ENCODE assay signal across 8 cellular contexts in the genomic region with DNA sequence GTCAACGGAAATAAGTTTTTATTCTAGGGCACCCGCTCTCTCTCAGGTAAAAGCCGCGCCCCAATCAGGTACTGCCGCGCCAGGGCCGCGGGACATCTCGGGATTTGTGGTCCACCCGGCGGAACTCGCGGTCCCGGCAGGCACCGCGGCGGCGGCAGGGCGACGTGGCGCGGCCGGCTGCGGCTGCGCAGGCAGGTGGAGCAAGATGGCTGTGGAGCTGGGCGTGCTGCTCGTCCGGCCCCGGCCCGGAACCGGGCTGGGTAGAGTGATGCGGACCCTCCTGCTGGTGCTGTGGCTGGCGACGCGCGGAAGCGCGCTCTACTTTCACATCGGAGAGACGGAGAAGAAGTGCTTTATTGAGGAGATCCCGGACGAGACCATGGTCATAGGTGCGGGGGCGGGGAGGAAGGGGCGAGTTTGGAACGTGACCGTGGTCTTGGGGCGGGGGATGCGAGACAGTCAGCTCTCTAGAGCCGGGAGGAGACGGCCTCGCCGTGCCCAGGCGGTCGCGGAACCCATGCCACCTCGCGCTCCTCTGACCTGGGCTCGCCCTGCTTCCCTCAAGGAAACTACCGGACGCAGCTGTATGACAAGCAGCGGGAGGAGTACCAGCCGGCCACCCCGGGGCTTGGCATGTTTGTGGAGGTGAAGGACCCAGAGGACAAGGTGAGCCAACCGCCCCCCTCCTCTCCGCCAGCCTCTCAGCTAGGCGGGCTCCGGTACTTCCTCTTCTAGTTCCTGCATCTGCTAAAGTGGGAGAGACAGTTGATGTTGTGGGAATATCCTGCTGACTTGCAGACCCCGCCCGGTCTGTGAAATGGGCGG. TPM values are rescaled to one million over a fixed set of nuclear protein-coding genes. Genes with fewer than 3 reads are reported as not detected.
DNase-seq lines count a peak whose midpoint lies in the region; ATAC-seq and TF ChIP-seq lines count a peak whose summit lies in the region.

TMED9 (plus strand) TSS at position 194 of the 825 bp plus-strand sequence; CDS start at position 206, 12 bp downstream.

- no peak for TF ChIP-seq CTCF in AG10803 (conservative IDR thresholded peaks at IDR 0.05; ENCODE audit: low read length)

- DNase-seq in AG10803 (ENCODE audit: low read depth) (peak; percentile 73), NCI-H460 (ENCODE audit: extremely low read depth, low read depth) (peak; percentile 76), cortex of kidney (lab: John Stamatoyannopoulos, UW) (peak; percentile 36), left kidney (ENCODE audit: low read depth, low spot score) (peak; percentile 95)
- peak; percentile 85 for DNase-seq in activated CD4-positive, alpha-beta T cell treated with anti-CD3 and anti-CD28 coated beads, Interleukin-2, amount 50 U/mL, for 1 hour
- DNase-seq in stimulated activated CD4-positive, alpha-beta T cell treated with anti-CD3 and anti-CD28 coated beads, Interleukin-1b, Interleukin-23, amount 100 ng/mL, for 48 hours: peak; percentile 89

- peak; percentile 66 for ATAC-seq in GM18873 (IDR thresholded peaks at IDR 0.05; ENCODE audit: low FRiP score, unreplicated experiment)
- peak; percentile 84 for ATAC-seq in HG03135 (IDR thresholded peaks at IDR 0.05; ENCODE audit: unreplicated experiment)

- H3K4me3 ChIP-seq in AG10803 (ENCODE audit: low read length): peak within 1 kb of the TSS; percentile 95

RNA-seq across cellular contexts. Expression of gene TMED9, which starts in this region (rescaled TPM):
- 47.5 and 57.0 TPM in 2 replicates for total RNA-seq in NCI-H460 (2014; rRNA removed; shearing (Covaris generic))
- 60.5 and 81.0 TPM in 2 replicates for polyA plus RNA-seq in NCI-H460 (2014; cell fraction: nucleus; rRNA removed)

Comparison
In these comparisons a context has a peak if more than half of its experiments do, and no peak if none do; other contexts are left out.
1. Peak in every context shown above with its lines: DNase-seq, ATAC-seq and H3K4me3 ChIP-seq.
2. DNase-seq: peak in every context shown above with its lines; median percentile 95 in left kidney; 89 in stimulated activated CD4-positive, alpha-beta T cell treated with anti-CD3 and anti-CD28 coated beads, Interleukin-1b, Interleukin-23, amount 100 ng/mL, for 48 hours; 85 in activated CD4-positive, alpha-beta T cell treated with anti-CD3 and anti-CD28 coated beads, Interleukin-2, amount 50 U/mL, for 1 hour; 76 in NCI-H460; 73 in AG10803; 36 in cortex of kidney.